In the genomic region with DNA sequence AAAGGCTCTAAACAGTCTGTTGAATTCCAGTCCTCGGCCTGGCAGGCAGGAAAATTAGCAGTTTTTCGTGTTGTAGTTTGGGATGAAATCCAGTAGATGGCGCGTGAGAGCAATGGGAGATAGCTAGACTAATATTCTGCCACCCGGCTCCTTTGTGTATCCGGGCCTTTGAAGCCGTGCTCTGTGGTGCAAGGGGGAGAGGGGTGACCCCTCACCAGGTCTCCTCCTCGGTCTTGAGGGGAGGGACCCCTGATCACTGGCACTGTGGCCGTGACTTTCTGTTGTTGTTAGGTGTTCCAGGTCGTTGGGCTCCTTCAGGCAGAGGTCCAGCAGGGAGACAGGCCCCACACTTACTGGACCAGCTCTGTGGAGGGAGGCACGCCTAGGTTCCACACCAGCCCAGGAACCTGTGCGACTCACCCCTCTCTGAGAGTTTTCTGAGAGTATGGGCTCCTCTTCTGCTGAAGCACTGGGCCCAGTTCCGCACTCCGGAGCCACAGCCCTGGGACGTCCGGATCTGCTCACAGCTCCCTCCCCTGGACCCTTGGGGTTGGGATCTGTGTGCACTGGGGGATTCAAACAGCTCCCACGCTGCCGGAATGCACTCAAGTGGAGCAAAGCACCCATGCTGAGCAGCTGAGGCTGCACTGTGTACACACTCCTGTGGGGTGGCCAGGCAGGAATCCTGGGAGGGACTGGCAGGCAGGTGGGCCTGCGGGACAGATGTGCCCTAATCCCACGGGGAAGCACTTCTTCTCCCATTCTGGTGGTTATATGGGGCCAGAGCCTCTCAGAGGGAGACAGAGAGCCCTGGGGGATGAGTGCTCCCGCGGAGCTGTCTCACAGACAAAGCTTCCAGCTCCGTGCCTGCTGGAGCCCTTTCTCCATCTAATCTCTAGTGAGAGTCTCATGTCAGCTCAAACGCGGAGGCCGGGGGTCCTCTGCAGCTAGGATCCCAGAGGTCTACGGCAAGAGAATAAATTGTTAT, we compare ENCODE assay signal across 9 cellular contexts. TPM values are rescaled to one million over a fixed set of nuclear protein-coding genes. Genes with fewer than 3 reads are reported as not detected.
A peak's percentile ranks its signal among the peaks of the same experiment; 100 is the strongest.
DNase-seq lines count a peak whose midpoint lies in the region; ATAC-seq, FAIRE-seq and TF ChIP-seq lines count a peak whose summit lies in the region.
"Had no signal": no experiment of that assay in that cellular context is flagged by ENCODE, and none has a peak within 500 bp of the region (broad histone marks: within the 10 kb centered on the region; RNA-seq: fewer than 3 reads in every experiment).

No MANE protein-coding gene starts in this region.

- H2AFZ ChIP-seq in neuronal stem cell (ENCODE audit: low read length), result peak overlapping the region; percentile 84

- peak; percentile 84 for TF ChIP-seq CTCF in foreskin keratinocyte (conservative IDR thresholded peaks at IDR 0.05)
- peak; percentile 55 to 73 (median 66) for TF ChIP-seq CTCF in upper lobe of left lung (IDR thresholded peaks at IDR 0.05)

- ATAC-seq in foreskin keratinocyte (peak; percentile 59), upper lobe of left lung (ENCODE audit: low FRiP score in 2 of 2) (peak; percentile 80 to 87), GM21367 (IDR thresholded peaks at IDR 0.05; ENCODE audit: unreplicated experiment) (no peak)

- no peaks in the 10 kb centered on the region for H3K27me3 ChIP-seq in MG63
- H3K27me3 ChIP-seq in foreskin keratinocyte, result no peaks in the 10 kb centered on the region
- H3K27me3 ChIP-seq in neuronal stem cell (ENCODE audit: control insufficient read depth in 3 of 3, insufficient read depth in 3 of 3, low read depth in 1 of 3, low read length in 3 of 3), result no peaks in the 10 kb centered on the region
- no peaks in the 10 kb centered on the region for H3K27me3 ChIP-seq in upper lobe of left lung

- no peak overlapping the region for H3K14ac ChIP-seq in neuronal stem cell (ENCODE audit: low read length)

- no peak overlapping the region for H2BK5ac ChIP-seq in neuronal stem cell (ENCODE audit: low read length)

- TF ChIP-seq EP300 in upper lobe of left lung (IDR thresholded peaks at IDR 0.05), result no peak

- no peak overlapping the region for H2AK5ac ChIP-seq in neuronal stem cell (ENCODE audit: low read depth, low read length)

- H3K27ac ChIP-seq in foreskin keratinocyte, result no peak overlapping the region
- no peak overlapping the region for H3K27ac ChIP-seq in neuronal stem cell (replicated peaks; ENCODE audit: low read length)
- peak overlapping the region in 2 of 4 donors; percentile 49 to 57 for H3K27ac ChIP-seq in upper lobe of left lung
- H3K27ac ChIP-seq: skin epidermis had no signal

- H3K36me3 ChIP-seq in MG63 (no peaks in the 10 kb centered on the region), neuronal stem cell (replicated peaks in 1 of 2; ENCODE audit: control insufficient read depth in 2 of 2, insufficient read depth in 2 of 2, low read length in 2 of 2) (no peaks in the 10 kb centered on the region), upper lobe of left lung (peaks cover 0 to 5% (median 0%) of the 10 kb centered on the region in 4 donors)

- H4K91ac ChIP-seq in neuronal stem cell (ENCODE audit: low read depth, low read length, poor library complexity), result peak overlapping the region; percentile 47

- peak; percentile 90 for FAIRE-seq in GM12892 (lab: Jason Lieb, UNC)

- H3K4ac ChIP-seq in neuronal stem cell (ENCODE audit: low read length), result no peak overlapping the region

- peak overlapping the region; percentile 77 for H4K8ac ChIP-seq in neuronal stem cell (ENCODE audit: low read depth, low read length)

- H3K9ac ChIP-seq in neuronal stem cell (ENCODE audit: low read depth, low read length, poor library complexity), result peak overlapping the region; percentile 56

- H2BK120ac ChIP-seq in neuronal stem cell (ENCODE audit: low read depth, low read length), result no peak overlapping the region

- H3K9me3 ChIP-seq in MG63 (peaks cover 4% of the 10 kb centered on the region; the same call in 1 of the 2 replicates), neuronal stem cell (replicated peaks in 1 of 2; ENCODE audit: control insufficient read depth in 2 of 2, insufficient read depth in 1 of 2, low read depth in 1 of 2, low read length in 2 of 2) (no peaks in the 10 kb centered on the region), upper lobe of left lung (peaks cover 0 to 2% (median 0%) of the 10 kb centered on the region in 4 donors)

- no peaks in the 10 kb centered on the region for H3K79me1 ChIP-seq in neuronal stem cell (ENCODE audit: low read depth, low read length)

- peak overlapping the region; percentile 23 for H2BK15ac ChIP-seq in neuronal stem cell (ENCODE audit: low read length)

- H3K4me1 ChIP-seq in foreskin keratinocyte (no peaks in the 10 kb centered on the region), neuronal stem cell (ENCODE audit: control insufficient read depth in 2 of 2, insufficient read depth in 1 of 2, low read depth in 1 of 2, low read length in 2 of 2) (peaks cover 0 to 8% of the 10 kb centered on the region in 2 donors), upper lobe of left lung (peaks cover 5 to 12% (median 10%) of the 10 kb centered on the region in 4 donors)

- peak; percentile 26 for DNase-seq in GM12892 (ENCODE audit: insufficient read length)
- DNase-seq in MG63, result peak; percentile 44
- peak; percentile 53 for DNase-seq in RPMI8226
- DNase-seq in activated T-helper 9 cell treated with anti-CD3 and anti-CD28 coated beads, Interleukin-2, amount 50 U/mL, for 16 hours (ENCODE audit: low read depth), result peak; percentile 11
- peak in 1 of 2 donors; percentile 59 for DNase-seq in foreskin keratinocyte
- DNase-seq in neuronal stem cell (ENCODE audit: low spot score), result peak; percentile 76
- peak; percentile 32 for DNase-seq in upper lobe of left lung

- peak overlapping the region; percentile 88 for H3K18ac ChIP-seq in neuronal stem cell (ENCODE audit: low read length)

- no peak overlapping the region for H3K4me2 ChIP-seq in neuronal stem cell (ENCODE audit: insufficient read depth, low read length, poor library complexity, severe bottlenecking)

- H3K23ac ChIP-seq in neuronal stem cell (ENCODE audit: low read depth, low read length, poor library complexity), result no peak overlapping the region

- TF ChIP-seq POLR2A in GM12892 (IDR thresholded peaks at IDR 0.05; ENCODE audit: low read depth, low read length) (no peak), upper lobe of left lung (IDR thresholded peaks at IDR 0.05) (no peak)

- WGBS in neuronal stem cell (ENCODE audit: extremely low coverage in 2 of 2, insufficient read length in 2 of 2, insufficient replicate concordance in 1 of 2), 2 donors, result no CpG with 5 or more reads among the region's 27 CpGs
- 37 to 42% methylated on average over 12 to 25 of the region's 27 CpGs for WGBS in upper lobe of left lung, 2 donors

- H3K4me3 ChIP-seq in MG63 (no peak overlapping the region), neuronal stem cell (ENCODE audit: low read length in 2 of 2) (peak overlapping the region in 1 of 2 donors; percentile 36), upper lobe of left lung (no peak overlapping the region)
- H3K4me3 ChIP-seq: skin epidermis had no signal

- no peak overlapping the region for H2BK12ac ChIP-seq in neuronal stem cell (ENCODE audit: low read length)

RNA-seq across cellular contexts. Expression of gene GKN2, which starts 8.8 kb away (rescaled TPM):
- polyA plus RNA-seq in GM12892 (2012; ENCODE audit: missing spikeins), result not detected
- not detected in 2 replicates for total RNA-seq in MG63 (2014; rRNA removed; shearing (Covaris generic); ENCODE audit: low replicate concordance)
- total RNA-seq in foreskin keratinocyte (not detected in 2 replicates), upper lobe of left lung (100 to 1,000 TPM in 1 of 6 donors, 10 to 100 TPM in 5; 10.5 to 195 (median 60.7) TPM)
- polyA plus RNA-seq in foreskin keratinocyte, result not detected in 2 replicates
- polyA plus RNA-seq in neuronal stem cell (2013, experiment 1 of 2), result not detected
- not detected for polyA plus RNA-seq in neuronal stem cell (2013, experiment 2 of 2)

RNA-seq across cellular contexts. Expression of gene GKN1, which starts 30.6 kb away (rescaled TPM):
- polyA plus RNA-seq in GM12892 (2012; ENCODE audit: missing spikeins), result not detected
- not detected in 2 replicates for total RNA-seq in MG63 (2014; rRNA removed; shearing (Covaris generic); ENCODE audit: low replicate concordance)
- total RNA-seq in foreskin keratinocyte (0.41 TPM in 1 of 2 replicates, not detected in the other), upper lobe of left lung (not detected)
- 0.10 and 0.18 TPM in 2 replicates for polyA plus RNA-seq in foreskin keratinocyte
- polyA plus RNA-seq in neuronal stem cell (2013, experiment 1 of 2), result not detected
- not detected for polyA plus RNA-seq in neuronal stem cell (2013, experiment 2 of 2)

Comparison
In these comparisons a context has a peak if more than half of its experiments do, and no peak if none do; other contexts are left out.
1. RNA of gene GKN2, which starts 8.8 kb away (total RNA-seq): 10.5 to 195 TPM in upper lobe of left lung; not detected in MG63 and not detected in foreskin keratinocyte; every median in the first group is over 10 times any median in the second.